In genomic region chr15:57554821-57555185, GRCh38 we compare ENCODE assay signal across 15 cellular contexts. TPM values are rescaled to one million over a fixed set of nuclear protein-coding genes. Genes with fewer than 3 reads are reported as not detected.
DNase-seq lines count a peak whose midpoint lies in the region; ATAC-seq and TF ChIP-seq lines count a peak whose summit lies in the region.
"Had no signal": no experiment of that assay in that cellular context is flagged by ENCODE, and none has a peak within 500 bp of the region (broad histone marks: within the 10 kb centered on the region; RNA-seq: fewer than 3 reads in every experiment).

No MANE protein-coding gene starts in this region.

- no peak for TF ChIP-seq EP300 in stomach (IDR thresholded peaks at IDR 0.05)

- H3K9me3 Mint-ChIP-seq in activated CD4-positive, alpha-beta T cell treated with anti-CD3 and anti-CD28 coated beads, Interleukin-2, amount 10 ng/mL, durations not matched to agents 24 days and 14 days = no peaks in the 10 kb centered on the region
- H3K9me3 Mint-ChIP-seq: activated T-cell treated with anti-CD3 and anti-CD28 coated beads, Interleukin-2, amount 50 U/mL, for 24 hours had no signal

- H3K4me3 Mint-ChIP-seq in activated CD4-positive, alpha-beta T cell treated with anti-CD3 and anti-CD28 coated beads, Interleukin-2, amount 10 ng/mL, durations not matched to agents 24 days and 14 days = no peak overlapping the region
- H3K4me3 Mint-ChIP-seq: activated T-cell treated with anti-CD3 and anti-CD28 coated beads, Interleukin-2, amount 50 U/mL, for 24 hours; CD14-positive monocyte; T-helper 17 cell had no signal

- peak overlapping the region; percentile 64 for H3K27ac ChIP-seq in caudate nucleus (ENCODE audit: low read depth, low read length)
- peak overlapping the region; percentile 87 for H3K27ac ChIP-seq in lower lobe of right lung
- H3K27ac ChIP-seq in stomach = peak overlapping the region; percentile 52 to 90 (median 68)
- no peak overlapping the region for H3K27ac ChIP-seq in effector memory CD4-positive, alpha-beta T cell (ENCODE audit: insufficient read depth, low read length, poor library complexity, severe bottlenecking)

- no peak overlapping the region for H3K27ac Mint-ChIP-seq in activated CD4-positive, alpha-beta T cell treated with anti-CD3 and anti-CD28 coated beads, Interleukin-2, amount 10 ng/mL, durations not matched to agents 24 days and 14 days
- H3K27ac Mint-ChIP-seq: activated T-cell treated with anti-CD3 and anti-CD28 coated beads, Interleukin-2, amount 50 U/mL, for 24 hours; T-helper 17 cell had no signal

- H3K4me1 Mint-ChIP-seq in activated CD4-positive, alpha-beta T cell treated with anti-CD3 and anti-CD28 coated beads, Interleukin-2, amount 10 ng/mL, durations not matched to agents 24 days and 14 days = no peaks in the 10 kb centered on the region

- intact Hi-C loops in lower lobe of right lung (cut with DNase I) (no loop called here), stomach (cut with DNase I; ENCODE audit: low total_unique reads) (no loop called here)
- intact Hi-C loops in activated CD4-positive, alpha-beta T cell treated with anti-CD3 and anti-CD28 coated beads, Interleukin-2, amount 10 ng/mL, durations not matched to agents 24 days and 14 days (cut with micrococcal nuclease) = no loop called here

- no peaks in the 10 kb centered on the region for H3K36me3 Mint-ChIP-seq in activated CD4-positive, alpha-beta T cell treated with anti-CD3 and anti-CD28 coated beads, Interleukin-2, amount 10 ng/mL, durations not matched to agents 24 days and 14 days (ENCODE audit: low read depth)
- H3K36me3 Mint-ChIP-seq: CD14-positive monocyte had no signal

- H3K4me3 ChIP-seq in lower lobe of right lung (no peak overlapping the region), stomach (no peak overlapping the region)
- H3K4me3 ChIP-seq in effector memory CD4-positive, alpha-beta T cell (ENCODE audit: insufficient read depth, low read depth, low read length, poor library complexity, severe bottlenecking) = no peak overlapping the region

- no peak for TF ChIP-seq POLR2A in stomach (IDR thresholded peaks at IDR 0.05)

- H3K36me3 ChIP-seq in lower lobe of right lung = no peaks in the 10 kb centered on the region
- no peaks in the 10 kb centered on the region for H3K36me3 ChIP-seq in stomach
- no peaks in the 10 kb centered on the region for H3K36me3 ChIP-seq in effector memory CD4-positive, alpha-beta T cell (ENCODE audit: control insufficient read depth, insufficient read depth, low read length)

- DNase-seq in SHP77 treated with DMSO at 0.1 percent for 48 hours (lab: John Stamatoyannopoulos, UW) (peak; percentile 48), caudate nucleus (lab: John Stamatoyannopoulos, UW) (peak in 2 of 61 donors; percentile 28 to 32), lower lobe of right lung (no peak), stomach (no peak)
- no peak for DNase-seq in activated CD4-positive, alpha-beta T cell treated with anti-CD3 and anti-CD28 coated beads, Interleukin-2, amount 10 ng/mL, durations not matched to agents 24 days and 14 days
- DNase-seq in effector memory CD4-positive, alpha-beta T cell = no peak
- DNase-seq: activated CD4-positive, alpha-beta T cell treated with anti-CD3 and anti-CD28 coated beads for 4 hours; activated T-cell treated with anti-CD3 and anti-CD28 coated beads, Interleukin-2, amount 50 U/mL, for 24 hours; cerebellar nuclear complex; DND-41; GOT3; T-helper 17 cell had no signal

- TF ChIP-seq CTCF in lower lobe of right lung (IDR thresholded peaks at IDR 0.05) (no peak), stomach (IDR thresholded peaks at IDR 0.05) (no peak)

- H3K27me3 Mint-ChIP-seq in activated CD4-positive, alpha-beta T cell treated with anti-CD3 and anti-CD28 coated beads, Interleukin-2, amount 10 ng/mL, durations not matched to agents 24 days and 14 days = peaks cover 9% of the 10 kb centered on the region
- H3K27me3 Mint-ChIP-seq: activated T-cell treated with anti-CD3 and anti-CD28 coated beads, Interleukin-2, amount 50 U/mL, for 24 hours had no signal

- ATAC-seq in lower lobe of right lung (no peak), HG03354 (IDR thresholded peaks at IDR 0.05; ENCODE audit: poor library complexity, severe bottlenecking, unreplicated experiment) (no peak)
- ATAC-seq: T-helper 17 cell had no signal

- H3K27me3 ChIP-seq in lower lobe of right lung (ENCODE audit: low read depth) (no peaks in the 10 kb centered on the region), stomach (no peaks in the 10 kb centered on the region)
- H3K27me3 ChIP-seq in effector memory CD4-positive, alpha-beta T cell (replicated peaks; ENCODE audit: control insufficient read depth, insufficient read depth, low read length, poor library complexity, severe bottlenecking) = no peaks in the 10 kb centered on the region

- H3K4me1 ChIP-seq in lower lobe of right lung (peaks cover 42% of the 10 kb centered on the region), stomach (peaks cover 42 to 59% (median 52%) of the 10 kb centered on the region in 4 donors)
- H3K4me1 ChIP-seq in effector memory CD4-positive, alpha-beta T cell (ENCODE audit: control insufficient read depth, insufficient read depth, low read length, poor library complexity, severe bottlenecking) = no peaks in the 10 kb centered on the region

- WGBS in stomach, 5 donors = 59 to 71% (median 70%) methylated on average over 4 of the region's 4 CpGs

- H3K9me3 ChIP-seq in lower lobe of right lung (no peaks in the 10 kb centered on the region), stomach (no peaks in the 10 kb centered on the region)
- no peaks in the 10 kb centered on the region for H3K9me3 ChIP-seq in effector memory CD4-positive, alpha-beta T cell (ENCODE audit: control insufficient read depth, low read length)

RNA-seq across cellular contexts. Expression of gene MYZAP, which starts 36.9 kb away (rescaled TPM):
- total RNA-seq in lower lobe of right lung = 41.3 TPM
- total RNA-seq in stomach = 10 to 100 TPM in 4 of 5 donors, not detected in 1; 15.2 to 59.8 (median 33.2) TPM
- polyA plus RNA-seq in stomach = 10 to 100 TPM in 2 of 3 donors, 1 to 10 TPM in 1; 9.4 to 31.3 (median 13.5) TPM
- not detected in 2 replicates for total RNA-seq in activated CD4-positive, alpha-beta T cell treated with anti-CD3 and anti-CD28 coated beads, Interleukin-2, amount 10 ng/mL, durations not matched to agents 24 days and 14 days
- total RNA-seq: NCI-H460 had no signal
